1 cellular context compared by ENCODE assay signal in genomic region chr12:57735952-57736742, GRCh38.
TF ChIP-seq lines count a peak whose summit lies in the region.

No MANE protein-coding gene starts in this region.

TF ChIP-seq in K562, 482 proteins besides CTCF, POLR2A, EP300 and RAD21 (continues in another document):
- TF ChIP-seq E2F6 (IDR thresholded peaks at IDR 0.05; ENCODE audit: borderline replicate concordance in 1 of 2, extremely low read depth in 1 of 2, insufficient read depth in 1 of 2, insufficient read length in 1 of 2, low read depth in 1 of 2, low read length in 1 of 2, poor library complexity in 1 of 2, severe bottlenecking in 1 of 2), result peak in 1 of 2 experiments; percentile 67
- peak in 1 of 2 experiments; percentile 31; a peak in 1 of 4 replicates for TF ChIP-seq TRIM24 (IDR thresholded peaks at IDR 0.05)
- TF ChIP-seq ZMIZ1 (IDR thresholded peaks at IDR 0.05; ENCODE audit: low read depth in 2 of 2, low read length in 2 of 2), result peak in 1 of 2 experiments; percentile 30; a peak in 1 of 4 replicates
- peak; percentile 63 for TF ChIP-seq L3MBTL2 (IDR thresholded peaks at IDR 0.05)
- TF ChIP-seq MBD1 (CRISPR knock-in tag; IDR thresholded peaks at IDR 0.05), result no peak
- no peak for TF ChIP-seq FOXK2 (conservative IDR thresholded peaks at IDR 0.05 in 1 of 2, IDR thresholded peaks at IDR 0.05 in 1 of 2; ENCODE audit: low read depth in 2 of 2)
- peak; percentile 92 for TF ChIP-seq CTBP1 (IDR thresholded peaks at IDR 0.05; ENCODE audit: borderline replicate concordance)
- peak in 1 of 2 experiments; percentile 27; a peak in 1 of 4 replicates for TF ChIP-seq SIN3A (IDR thresholded peaks at IDR 0.05; ENCODE audit: borderline replicate concordance in 2 of 2, control insufficient read depth in 1 of 2, low read depth in 2 of 2, low read length in 2 of 2)
- TF ChIP-seq KDM5B (IDR thresholded peaks at IDR 0.05; ENCODE audit: insufficient replicate concordance, low read depth, low read length), result peak; percentile 48
- no peak for TF ChIP-seq NR2C1 (IDR thresholded peaks at IDR 0.05)
- TF ChIP-seq NR2C1 (tag; IDR thresholded peaks at IDR 0.05), result no peak
- TF ChIP-seq CREB1 (IDR thresholded peaks at IDR 0.05), result 0 out of 2 replicates have a peak, but pooled peaks have one; percentile 14
- no peak for TF ChIP-seq CREB1 (CRISPR knock-in tag; IDR thresholded peaks at IDR 0.05)
- TF ChIP-seq FOSL1 (tag; conservative IDR thresholded peaks at IDR 0.05), result peak; percentile 24; the same call in 1 of the 2 replicates
- TF ChIP-seq CC2D1A (IDR thresholded peaks at IDR 0.05), result peak; percentile 50; the same call in 1 of the 2 replicates
- peak; percentile 42; the same call in 1 of the 2 replicates for TF ChIP-seq DEAF1 (CRISPR knock-in tag; IDR thresholded peaks at IDR 0.05)
- 0 out of 2 replicates have a peak, but pooled peaks have one; percentile 40 for TF ChIP-seq HMBOX1 (IDR thresholded peaks at IDR 0.05)
- TF ChIP-seq FOXA3 (CRISPR knock-in tag; conservative IDR thresholded peaks at IDR 0.05 in 1 of 2, IDR thresholded peaks at IDR 0.05 in 1 of 2), result 0 out of 4 replicates have a peak, but pooled peaks of 1 of the 2 experiments have one; percentile 41
- peak; percentile 45; the same call in 1 of the 2 replicates for TF ChIP-seq KLF16 (IDR thresholded peaks at IDR 0.05)
- TF ChIP-seq ZEB2 (IDR thresholded peaks at IDR 0.05), result 0 out of 2 replicates have a peak, but pooled peaks have one; percentile 31
- TF ChIP-seq ZBTB1 (CRISPR knock-in tag; IDR thresholded peaks at IDR 0.05; ENCODE audit: borderline replicate concordance, low read depth), result no peak
- peak; percentile 60 for TF ChIP-seq CCNT2 (IDR thresholded peaks at IDR 0.05; ENCODE audit: borderline replicate concordance, extremely low read depth, insufficient read length, low read depth, low read length)
- peak; percentile 15; the same call in 1 of the 2 replicates for TF ChIP-seq NFIC (IDR thresholded peaks at IDR 0.05)
- TF ChIP-seq RB1 (IDR thresholded peaks at IDR 0.05; ENCODE audit: low read depth), result peak; percentile 39; the same call in 1 of the 2 replicates
- TF ChIP-seq KDM4B (IDR thresholded peaks at IDR 0.05; ENCODE audit: borderline replicate concordance in 2 of 2, low read depth in 1 of 2), result no peak
- TF ChIP-seq E2F8 (IDR thresholded peaks at IDR 0.05; ENCODE audit: low read depth, partially characterized antibody), result peak; percentile 52
- TF ChIP-seq HMGN3 (IDR thresholded peaks at IDR 0.05; ENCODE audit: borderline replicate concordance, extremely low read depth, insufficient read length, low read depth, low read length), result peak; percentile 71
- TF ChIP-seq ATF7 (IDR thresholded peaks at IDR 0.05), result peak; percentile 52
- TF ChIP-seq MAZ (CRISPR knock-in tag; conservative IDR thresholded peaks at IDR 0.05 in 1 of 2, IDR thresholded peaks at IDR 0.05 in 1 of 2), result peak; percentile 43 to 93; a peak in 3 of 4 replicates
- peak; percentile 89; the same call in 1 of the 2 replicates for TF ChIP-seq ZZZ3 (IDR thresholded peaks at IDR 0.05)
- TF ChIP-seq GTF2F1 (IDR thresholded peaks at IDR 0.05; ENCODE audit: low read depth, low read length), result no peak
- TF ChIP-seq HNRNPLL (IDR thresholded peaks at IDR 0.05; ENCODE audit: low read depth, low read length, poor library complexity, severe bottlenecking), result peak; percentile 15
- peak; percentile 74; the same call in 1 of the 2 replicates for TF ChIP-seq RREB1 (CRISPR knock-in tag; IDR thresholded peaks at IDR 0.05)
- no peak for TF ChIP-seq NFXL1 (CRISPR knock-in tag; IDR thresholded peaks at IDR 0.05)
- TF ChIP-seq JUND (IDR thresholded peaks at IDR 0.05; ENCODE audit: borderline replicate concordance, low read depth, low read length), result peak; percentile 30; the same call in 1 of the 2 replicates
- no peak for TF ChIP-seq JUND (tag; IDR thresholded peaks at IDR 0.05; ENCODE audit: borderline replicate concordance, low read depth, low read length)
- no peak for TF ChIP-seq HOMEZ (CRISPR knock-in tag; IDR thresholded peaks at IDR 0.05)
- no peak for TF ChIP-seq ZNF253 (CRISPR knock-in tag; conservative IDR thresholded peaks at IDR 0.05)
- TF ChIP-seq CREM (IDR thresholded peaks at IDR 0.05; ENCODE audit: low read depth), result peak; percentile 23; the same call in 1 of the 2 replicates
- TF ChIP-seq ZNF408 (CRISPR knock-in tag; IDR thresholded peaks at IDR 0.05; ENCODE audit: low read depth), result no peak
- no peak for TF ChIP-seq ZNF764 (CRISPR knock-in tag; IDR thresholded peaks at IDR 0.05; ENCODE audit: low read depth)
- no peak for TF ChIP-seq ZNF551 (CRISPR knock-in tag; IDR thresholded peaks at IDR 0.05)
- no peak for TF ChIP-seq HDAC8 (tag; IDR thresholded peaks at IDR 0.05)
- TF ChIP-seq SPI1 (IDR thresholded peaks at IDR 0.05; ENCODE audit: borderline replicate concordance, low read depth, low read length), result no peak
